ENCODE assay signal across 20 cellular contexts in the genomic region with DNA sequence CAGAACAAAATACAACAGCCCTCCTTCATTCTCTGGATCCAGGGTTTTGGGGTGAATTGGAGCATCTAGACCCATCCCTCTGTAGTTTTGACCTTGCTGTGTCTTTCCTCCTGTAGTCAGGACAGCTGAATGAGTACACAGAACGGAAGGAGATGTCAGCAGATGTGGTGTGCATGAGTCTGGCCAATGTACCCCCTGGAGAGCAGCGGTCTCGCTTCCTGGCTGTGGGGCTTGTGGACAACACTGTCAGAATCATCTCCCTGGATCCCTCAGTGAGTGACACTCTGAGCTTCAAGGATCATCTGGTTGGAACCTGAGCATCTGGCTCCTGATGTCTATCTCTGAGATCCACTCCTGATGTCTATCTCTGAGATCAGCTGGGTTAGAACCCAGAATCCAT. TPM values are rescaled to one million over a fixed set of nuclear protein-coding genes. Genes with fewer than 3 reads are reported as not detected.
DNase-seq lines count a peak whose midpoint lies in the region; ATAC-seq and TF ChIP-seq lines count a peak whose summit lies in the region.
"Had no signal": no experiment of that assay in that cellular context is flagged by ENCODE, and none has a peak within 500 bp of the region (broad histone marks: within the 10 kb centered on the region; RNA-seq: fewer than 3 reads in every experiment).

No MANE protein-coding gene starts in this region.

- H3K9me3 ChIP-seq in upper lobe of right lung: no peaks in the 10 kb centered on the region

- peaks cover 14% of the 10 kb centered on the region for H3K4me1 Mint-ChIP-seq in activated CD8-positive, alpha-beta T cell treated with anti-CD3 and anti-CD28 coated beads for 36 hours (ENCODE audit: low read depth)
- H3K4me1 Mint-ChIP-seq in activated CD8-positive, alpha-beta T cell treated with anti-CD3 and anti-CD28 coated beads, Interleukin-2, amount 10 ng/mL, durations not matched to agents 7 days and 5 days (ENCODE audit: low read depth): no peaks in the 10 kb centered on the region
- H3K4me1 Mint-ChIP-seq in natural killer cell: peaks cover 0 to 5% of the 10 kb centered on the region in 2 donors
- peaks cover 0 to 8% of the 10 kb centered on the region in 2 donors for H3K4me1 Mint-ChIP-seq in natural killer cell treated with Interleukin-12 subunit alpha and Interleukin-12 subunit beta and Interleukin-15 and Interleukin-18, amount 100 ng/mL, for 72 hours (ENCODE audit: low read depth in 2 of 2)
- peaks cover 0 to 18% of the 10 kb centered on the region in 2 donors for H3K4me1 Mint-ChIP-seq in effector memory CD8-positive, alpha-beta T cell (ENCODE audit: low read depth in 2 of 2)

- H3K27ac Mint-ChIP-seq in activated CD8-positive, alpha-beta T cell treated with anti-CD3 and anti-CD28 coated beads for 36 hours: peak overlapping the region; percentile 13
- no peak overlapping the region for H3K27ac Mint-ChIP-seq in activated CD8-positive, alpha-beta T cell treated with anti-CD3 and anti-CD28 coated beads, Interleukin-2, amount 10 ng/mL, durations not matched to agents 7 days and 5 days
- H3K27ac Mint-ChIP-seq in natural killer cell: peak overlapping the region; percentile 27 to 35
- H3K27ac Mint-ChIP-seq in natural killer cell treated with Interleukin-12 subunit alpha and Interleukin-12 subunit beta and Interleukin-15 and Interleukin-18, amount 100 ng/mL, for 72 hours: no peak overlapping the region
- peak overlapping the region; percentile 35 to 78 for H3K27ac Mint-ChIP-seq in effector memory CD8-positive, alpha-beta T cell
- H3K27ac Mint-ChIP-seq: GM23338 had no signal

- intact Hi-C loops in activated CD8-positive, alpha-beta T cell treated with anti-CD3 and anti-CD28 coated beads for 36 hours (cut with micrococcal nuclease): no loop called here
- intact Hi-C loops in natural killer cell (cut with micrococcal nuclease): no loop called here
- intact Hi-C loops in upper lobe of right lung (cut with DNase I): no loop called here

- H3K27me3 Mint-ChIP-seq in activated CD8-positive, alpha-beta T cell treated with anti-CD3 and anti-CD28 coated beads for 36 hours: no peaks in the 10 kb centered on the region
- no peaks in the 10 kb centered on the region for H3K27me3 Mint-ChIP-seq in activated CD8-positive, alpha-beta T cell treated with anti-CD3 and anti-CD28 coated beads, Interleukin-2, amount 10 ng/mL, durations not matched to agents 7 days and 5 days (ENCODE audit: low read depth)
- no peaks in the 10 kb centered on the region for H3K27me3 Mint-ChIP-seq in natural killer cell (ENCODE audit: low read depth in 2 of 2)
- no peaks in the 10 kb centered on the region for H3K27me3 Mint-ChIP-seq in natural killer cell treated with Interleukin-12 subunit alpha and Interleukin-12 subunit beta and Interleukin-15 and Interleukin-18, amount 100 ng/mL, for 72 hours
- no peaks in the 10 kb centered on the region for H3K27me3 Mint-ChIP-seq in effector memory CD8-positive, alpha-beta T cell

- no peak for ATAC-seq in activated CD8-positive, alpha-beta T cell treated with anti-CD3 and anti-CD28 coated beads for 36 hours
- no peak for ATAC-seq in activated CD8-positive, alpha-beta T cell treated with anti-CD3 and anti-CD28 coated beads, Interleukin-2, amount 10 ng/mL, durations not matched to agents 7 days and 5 days
- ATAC-seq in natural killer cell: no peak
- no peak for ATAC-seq in natural killer cell treated with Interleukin-12 subunit alpha and Interleukin-12 subunit beta and Interleukin-15 and Interleukin-18, amount 100 ng/mL, for 72 hours
- no peak for ATAC-seq in effector memory CD8-positive, alpha-beta T cell (replicated peaks)
- ATAC-seq in GM21381 (IDR thresholded peaks at IDR 0.05; ENCODE audit: unreplicated experiment): no peak
- ATAC-seq in upper lobe of right lung: no peak
- ATAC-seq: GM23338, K562 had no signal

- no peaks in the 10 kb centered on the region for H3K9me3 Mint-ChIP-seq in activated CD8-positive, alpha-beta T cell treated with anti-CD3 and anti-CD28 coated beads for 36 hours
- no peaks in the 10 kb centered on the region for H3K9me3 Mint-ChIP-seq in activated CD8-positive, alpha-beta T cell treated with anti-CD3 and anti-CD28 coated beads, Interleukin-2, amount 10 ng/mL, durations not matched to agents 7 days and 5 days (ENCODE audit: insufficient read depth)
- H3K9me3 Mint-ChIP-seq in natural killer cell: no peaks in the 10 kb centered on the region
- H3K9me3 Mint-ChIP-seq in natural killer cell treated with Interleukin-12 subunit alpha and Interleukin-12 subunit beta and Interleukin-15 and Interleukin-18, amount 100 ng/mL, for 72 hours: no peaks in the 10 kb centered on the region
- no peaks in the 10 kb centered on the region for H3K9me3 Mint-ChIP-seq in effector memory CD8-positive, alpha-beta T cell
- H3K9me3 Mint-ChIP-seq: GM23338 had no signal

- CTCF ChIA-PET in activated CD8-positive, alpha-beta T cell treated with anti-CD3 and anti-CD28 coated beads for 36 hours (lab: Charles Lee): no interaction called here
- CTCF ChIA-PET in activated CD8-positive, alpha-beta T cell treated with anti-CD3 and anti-CD28 coated beads, Interleukin-2, amount 10 ng/mL, durations not matched to agents 7 days and 5 days (lab: Charles Lee): interaction anchor here (1.5 kb wide), 1 partner anchor 216 kb away, joined by 9 read pairs; no protein-coding TSS in a partner anchor

- no peaks in the 10 kb centered on the region for H3K4me1 ChIP-seq in upper lobe of right lung

- POLR2A ChIA-PET in activated CD8-positive, alpha-beta T cell treated with anti-CD3 and anti-CD28 coated beads for 36 hours (lab: Charles Lee): interaction anchor here (0.6 to 1.2 kb wide), 3 partner anchors 8 to 16 kb away, joined by 3 to 4 read pairs (median 4); no protein-coding TSS in a partner anchor
- POLR2A ChIA-PET in activated CD8-positive, alpha-beta T cell treated with anti-CD3 and anti-CD28 coated beads, Interleukin-2, amount 10 ng/mL, durations not matched to agents 7 days and 5 days (lab: Charles Lee): no interaction called here

- peaks cover 70% of the 10 kb centered on the region for H3K36me3 Mint-ChIP-seq in activated CD8-positive, alpha-beta T cell treated with anti-CD3 and anti-CD28 coated beads for 36 hours (ENCODE audit: low read depth)
- peaks cover 75% of the 10 kb centered on the region for H3K36me3 Mint-ChIP-seq in activated CD8-positive, alpha-beta T cell treated with anti-CD3 and anti-CD28 coated beads, Interleukin-2, amount 10 ng/mL, durations not matched to agents 7 days and 5 days (ENCODE audit: low read depth)
- peaks cover 31% of the 10 kb centered on the region for H3K36me3 Mint-ChIP-seq in natural killer cell
- peaks cover 42% of the 10 kb centered on the region for H3K36me3 Mint-ChIP-seq in natural killer cell treated with Interleukin-12 subunit alpha and Interleukin-12 subunit beta and Interleukin-15 and Interleukin-18, amount 100 ng/mL, for 72 hours
- H3K36me3 Mint-ChIP-seq in effector memory CD8-positive, alpha-beta T cell (ENCODE audit: insufficient read depth): peaks cover 83% of the 10 kb centered on the region

- no peak overlapping the region for H3K4me3 ChIP-seq in upper lobe of right lung
- H3K4me3 ChIP-seq: GM23338, K562 had no signal

- H3K27ac ChIP-seq in upper lobe of right lung: no peak overlapping the region
- H3K27ac ChIP-seq: 22Rv1, C4-2B had no signal

- no peak for TF ChIP-seq CTCF in activated CD8-positive, alpha-beta T cell treated with anti-CD3 and anti-CD28 coated beads for 36 hours (IDR thresholded peaks at IDR 0.05)
- no peak for TF ChIP-seq CTCF in natural killer cell (IDR thresholded peaks at IDR 0.05)
- no peak for TF ChIP-seq CTCF in upper lobe of right lung (IDR thresholded peaks at IDR 0.05)

- no peaks in the 10 kb centered on the region for H3K27me3 ChIP-seq in upper lobe of right lung

- no peak for DNase-seq in activated CD8-positive, alpha-beta T cell treated with anti-CD3 and anti-CD28 coated beads for 36 hours
- DNase-seq in activated CD8-positive, alpha-beta T cell treated with anti-CD3 and anti-CD28 coated beads, Interleukin-2, amount 10 ng/mL, durations not matched to agents 7 days and 5 days: no peak
- DNase-seq in natural killer cell (no peak), LoVo (ENCODE audit: low spot score) (no peak), upper lobe of right lung (no peak)
- no peak for DNase-seq in natural killer cell treated with Interleukin-12 subunit alpha and Interleukin-12 subunit beta and Interleukin-15 and Interleukin-18, amount 100 ng/mL, for 72 hours (ENCODE audit: low spot score)
- no peak for DNase-seq in effector memory CD8-positive, alpha-beta T cell
- DNase-seq: AML-193, COR-L47, DMS 273 treated with DMSO at 0.1 percent for 48 hours, DND-41, NCI-H1105, NCI-H2081, NCI-H748 treated with DMSO at 0.1 percent for 48 hours, SHP77 treated with DMSO at 0.1 percent for 48 hours had no signal

- H3K36me3 ChIP-seq in upper lobe of right lung: peaks cover 100% of the 10 kb centered on the region

- H3K4me3 Mint-ChIP-seq in activated CD8-positive, alpha-beta T cell treated with anti-CD3 and anti-CD28 coated beads for 36 hours: no peak overlapping the region
- no peak overlapping the region for H3K4me3 Mint-ChIP-seq in activated CD8-positive, alpha-beta T cell treated with anti-CD3 and anti-CD28 coated beads, Interleukin-2, amount 10 ng/mL, durations not matched to agents 7 days and 5 days
- H3K4me3 Mint-ChIP-seq in natural killer cell: no peak overlapping the region
- H3K4me3 Mint-ChIP-seq in natural killer cell treated with Interleukin-12 subunit alpha and Interleukin-12 subunit beta and Interleukin-15 and Interleukin-18, amount 100 ng/mL, for 72 hours: no peak overlapping the region
- no peak overlapping the region for H3K4me3 Mint-ChIP-seq in effector memory CD8-positive, alpha-beta T cell
- H3K4me3 Mint-ChIP-seq: GM23338 had no signal

RNA-seq across cellular contexts. Expression of a gene that starts 32.4 kb away (rescaled TPM):
- 100 to 1,000 TPM; 543 to 552 TPM for total RNA-seq in activated CD8-positive, alpha-beta T cell treated with anti-CD3 and anti-CD28 coated beads for 36 hours
- total RNA-seq in activated CD8-positive, alpha-beta T cell treated with anti-CD3 and anti-CD28 coated beads, Interleukin-2, amount 10 ng/mL, durations not matched to agents 7 days and 5 days: 100 to 1,000 TPM; 399 to 420 TPM
- total RNA-seq in natural killer cell: 100 to 1,000 TPM; 164 to 220 (median 173) TPM
- total RNA-seq in natural killer cell treated with Interleukin-12 subunit alpha and Interleukin-12 subunit beta and Interleukin-15 and Interleukin-18, amount 100 ng/mL, for 72 hours: 100 to 1,000 TPM; 394 to 560 TPM
- 174 TPM for total RNA-seq in upper lobe of right lung

RNA-seq across cellular contexts. Expression of a gene that starts 32.7 kb away (rescaled TPM):
- 10 to 100 TPM; 38.0 to 39.0 TPM for total RNA-seq in activated CD8-positive, alpha-beta T cell treated with anti-CD3 and anti-CD28 coated beads for 36 hours
- total RNA-seq in activated CD8-positive, alpha-beta T cell treated with anti-CD3 and anti-CD28 coated beads, Interleukin-2, amount 10 ng/mL, durations not matched to agents 7 days and 5 days: 10 to 100 TPM; 62.1 to 71.3 TPM
- 10 to 100 TPM; 29.5 to 44.4 (median 31.6) TPM for total RNA-seq in natural killer cell
- 10 to 100 TPM; 39.5 to 54.8 TPM for total RNA-seq in natural killer cell treated with Interleukin-12 subunit alpha and Interleukin-12 subunit beta and Interleukin-15 and Interleukin-18, amount 100 ng/mL, for 72 hours
- 63.0 TPM for total RNA-seq in upper lobe of right lung

Comparison
In these comparisons a context has a peak if more than half of its experiments do, and no peak if none do; other contexts are left out.
1. H3K27ac Mint-ChIP-seq: peak in activated CD8-positive, alpha-beta T cell treated with anti-CD3 and anti-CD28 coated beads for 36 hours (single experiment), natural killer cell (2 of 2) and effector memory CD8-positive, alpha-beta T cell (2 of 2); none in activated CD8-positive, alpha-beta T cell treated with anti-CD3 and anti-CD28 coated beads, Interleukin-2, amount 10 ng/mL, durations not matched to agents 7 days and 5 days (single experiment) and natural killer cell treated with Interleukin-12 subunit alpha and Interleukin-12 subunit beta and Interleukin-15 and Interleukin-18, amount 100 ng/mL, for 72 hours (0 of 2).